1 cellular context compared by ENCODE assay signal in the genomic region with DNA sequence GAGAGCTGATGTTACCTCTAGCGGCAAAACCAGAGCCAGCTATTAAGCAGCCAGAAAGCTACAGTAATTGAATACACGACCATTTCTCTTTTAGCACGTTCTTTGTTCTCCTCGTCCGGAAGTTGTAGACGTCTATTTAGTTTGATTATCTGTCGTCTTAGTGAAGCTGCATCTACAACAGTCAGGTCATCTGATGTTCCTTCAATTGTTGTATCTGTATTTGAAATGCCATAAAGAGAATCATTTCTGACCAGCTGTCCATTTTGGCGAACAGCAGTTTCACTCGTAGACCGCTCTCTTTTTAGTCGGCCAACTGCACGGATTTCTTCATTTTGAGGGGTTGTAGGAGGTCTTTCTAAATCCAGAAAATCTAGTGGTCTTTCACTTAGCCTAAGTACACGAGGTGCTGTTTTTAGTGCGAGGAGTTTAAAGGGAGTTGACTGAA.
TF ChIP-seq lines count a peak whose summit lies in the region.

No MANE protein-coding gene starts in this region.

TF ChIP-seq in HepG2, 621 proteins besides CTCF, POLR2A, EP300 and RAD21:
- TF ChIP-seq ATF3 (CRISPR knock-in tag; IDR thresholded peaks at IDR 0.05) (no peak), ATM (IDR thresholded peaks at IDR 0.05; ENCODE audit: borderline replicate concordance) (no peak), KDM3A (CRISPR knock-in tag; IDR thresholded peaks at IDR 0.05; ENCODE audit: low read depth) (no peak), IKZF1 (IDR thresholded peaks at IDR 0.05) (no peak), FOXP4 (CRISPR knock-in tag; IDR thresholded peaks at IDR 0.05) (no peak), ZNF777 (CRISPR knock-in tag; IDR thresholded peaks at IDR 0.05) (no peak), MIXL1 (CRISPR knock-in tag; IDR thresholded peaks at IDR 0.05) (no peak), MYNN (CRISPR knock-in tag; IDR thresholded peaks at IDR 0.05; ENCODE audit: low read depth) (no peak), LBX2 (CRISPR knock-in tag; IDR thresholded peaks at IDR 0.05; ENCODE audit: borderline replicate concordance) (no peak), FOXC1 (CRISPR knock-in tag; IDR thresholded peaks at IDR 0.05; ENCODE audit: borderline replicate concordance) (no peak), ZC3H4 (CRISPR knock-in tag; IDR thresholded peaks at IDR 0.05; ENCODE audit: borderline replicate concordance) (no peak), CHCHD3 (CRISPR knock-in tag; IDR thresholded peaks at IDR 0.05) (no peak), ZSCAN20 (CRISPR knock-in tag; IDR thresholded peaks at IDR 0.05; ENCODE audit: borderline replicate concordance) (no peak), SMARCC2 (IDR thresholded peaks at IDR 0.05) (no peak)
